Comparison of ENCODE assay signal across 7 cellular contexts in the genomic region with DNA sequence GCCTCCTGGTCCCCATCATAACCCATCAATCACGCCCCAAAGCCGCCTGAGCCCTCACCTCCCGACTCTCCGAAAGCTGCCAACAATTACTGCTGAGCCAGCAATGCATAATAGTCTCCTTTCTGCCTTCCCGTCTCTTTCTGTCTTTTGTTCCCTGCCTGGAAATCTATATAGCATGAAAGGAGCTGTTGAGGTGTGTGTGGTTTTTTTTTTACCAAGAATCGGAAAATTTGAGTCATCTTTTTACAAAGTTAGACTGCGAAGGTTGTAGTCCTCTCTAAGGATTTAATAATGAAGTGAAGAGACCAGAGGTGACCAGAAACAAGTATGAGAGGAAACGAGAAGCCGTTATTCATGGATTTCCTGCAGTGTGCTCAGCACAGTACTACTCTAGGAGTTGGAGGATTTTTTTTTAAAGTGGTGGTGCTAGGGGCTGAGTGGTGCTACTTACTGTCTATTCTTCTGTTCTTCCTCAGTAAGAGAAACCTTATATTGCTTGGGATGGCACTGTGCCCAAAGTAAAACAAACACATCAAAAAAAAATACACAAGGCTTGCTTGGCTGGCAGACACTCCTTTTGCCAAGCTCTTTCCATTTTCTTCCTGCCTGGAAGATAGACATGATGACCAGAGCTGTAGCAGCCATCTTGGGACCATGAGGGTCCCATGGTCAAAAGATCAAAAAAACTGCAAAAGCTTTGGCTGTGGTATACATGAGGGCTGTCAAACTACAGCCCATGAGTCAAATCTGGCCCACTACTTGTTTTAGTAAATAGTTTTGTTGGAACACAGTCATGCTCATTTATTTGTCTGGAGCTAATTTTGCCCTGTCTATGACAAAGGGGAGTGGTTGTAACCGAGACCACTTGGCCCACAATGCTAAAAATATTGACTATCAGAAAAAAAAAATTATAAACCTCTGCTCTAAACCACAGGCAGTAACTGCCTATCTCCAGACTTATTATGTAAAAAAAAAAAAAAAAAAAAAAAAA. TPM values are rescaled to one million over a fixed set of nuclear protein-coding genes. Genes with fewer than 3 reads are reported as not detected.
A peak's percentile ranks its signal among the peaks of the same experiment; 100 is the strongest.
DNase-seq lines count a peak whose midpoint lies in the region; ATAC-seq and TF ChIP-seq lines count a peak whose summit lies in the region.

No MANE protein-coding gene starts in this region.

- no peak overlapping the region for H3K27ac ChIP-seq in PC-3 (ENCODE audit: low read length)
- H3K27ac ChIP-seq in fibroblast of lung (ENCODE audit: insufficient read depth, low read length), result no peak overlapping the region
- peak overlapping the region in 17 of 21 experiments; percentile 1 to 75 (median 57) for H3K27ac ChIP-seq in skin epidermis

- no peaks in the 10 kb centered on the region for H3K9me2 ChIP-seq in PC-3 (replicated peaks; ENCODE audit: low read length)

- intact Hi-C loops in PC-3 (cut with micrococcal nuclease), result no loop called here

- TF ChIP-seq CTCF in PC-3 (conservative IDR thresholded peaks at IDR 0.05; ENCODE audit: low read depth, low read length) (no peak), fibroblast of lung (conservative IDR thresholded peaks at IDR 0.05 in 1 of 2, IDR thresholded peaks at IDR 0.05 in 1 of 2; ENCODE audit: low read depth in 1 of 2, low read length in 2 of 2) (no peak)

- H3K9ac ChIP-seq in PC-3 (ENCODE audit: low read length), result no peak overlapping the region
- H3K9ac ChIP-seq in fibroblast of lung (ENCODE audit: insufficient read depth, low read length), result no peak overlapping the region

- H3K36me3 ChIP-seq in PC-3 (ENCODE audit: low read depth, low read length) (no peaks in the 10 kb centered on the region), fibroblast of lung (ENCODE audit: control insufficient read depth, insufficient read depth, low read length) (no peaks in the 10 kb centered on the region)

- BruUV-seq in PC-3 (replicated peaks; lab: Mats Ljungman, UMichigan), result no TSS peak

- H3F3A ChIP-seq in PC-3 (ENCODE audit: low read length, unreplicated experiment), result no peaks in the 10 kb centered on the region

- peak overlapping the region; percentile 57; the same call in 1 of the 2 replicates for H2AFZ ChIP-seq in PC-3 (ENCODE audit: low read length)
- peak overlapping the region; percentile 70 for H2AFZ ChIP-seq in fibroblast of lung (ENCODE audit: low read length)

- peak; percentile 29 for DNase-seq in PC-3
- peak; percentile 66 to 72 for DNase-seq in fibroblast of lung (ENCODE audit: low read depth in 2 of 2)
- DNase-seq in midbrain (lab: John Stamatoyannopoulos, UW), result no peak

- H3K4me1 ChIP-seq in PC-3 (ENCODE audit: insufficient read depth, low read length) (peaks cover 11% of the 10 kb centered on the region; the same call in 1 of the 2 replicates), fibroblast of lung (ENCODE audit: control insufficient read depth, extremely low read depth, insufficient read depth, low read length) (peaks cover 7% of the 10 kb centered on the region)

- H3K27me3 ChIP-seq in PC-3 (ENCODE audit: low read length), result no peaks in the 10 kb centered on the region
- no peaks in the 10 kb centered on the region for H3K27me3 ChIP-seq in fibroblast of lung (ENCODE audit: control insufficient read depth, insufficient read depth, low read length)

- H3K79me2 ChIP-seq in PC-3 (ENCODE audit: low read length) (no peaks in the 10 kb centered on the region), fibroblast of lung (ENCODE audit: control insufficient read depth, insufficient read depth, low read length) (no peaks in the 10 kb centered on the region)

- peak overlapping the region; percentile 31; the same call in 1 of the 2 replicates for H3K4me3 ChIP-seq in PC-3 (ENCODE audit: low read length)
- peak overlapping the region; percentile 3 to 53 (median 22) for H3K4me3 ChIP-seq in fibroblast of lung (replicated peaks in 1 of 4; ENCODE audit: control extremely low read depth in 1 of 4, insufficient read depth in 1 of 4, low read depth in 3 of 4, low read length in 4 of 4)
- peak overlapping the region in 2 of 7 experiments; percentile 8 to 13 for H3K4me3 ChIP-seq in skin epidermis

- H4K20me1 ChIP-seq in PC-3 (ENCODE audit: low read length), result no peaks in the 10 kb centered on the region
- H4K20me1 ChIP-seq in fibroblast of lung (ENCODE audit: control insufficient read depth, extremely low read depth, insufficient read depth, low read length), result no peaks in the 10 kb centered on the region

- H3K4me2 ChIP-seq in PC-3 (ENCODE audit: low read length) (peak overlapping the region; percentile 60), fibroblast of lung (ENCODE audit: extremely low read depth, insufficient read depth, low read length) (peak overlapping the region; percentile 82)

- CTCF ChIA-PET in PC-3 (lab: Charles Lee), result no interaction called here

- peak; percentile 51 for ATAC-seq in GM21367 (IDR thresholded peaks at IDR 0.05; ENCODE audit: unreplicated experiment)
- ATAC-seq in PC-3, result peak; percentile 57
- ATAC-seq in GM19328 (IDR thresholded peaks at IDR 0.05; ENCODE audit: unreplicated experiment), result no peak
- no peak for ATAC-seq in HG03095 (IDR thresholded peaks at IDR 0.05; ENCODE audit: unreplicated experiment)

- no peaks in the 10 kb centered on the region for H3K9me3 ChIP-seq in PC-3 (ENCODE audit: low read length)
- H3K9me3 ChIP-seq in fibroblast of lung (ENCODE audit: control insufficient read depth, insufficient read depth, low read depth, low read length), result no peaks in the 10 kb centered on the region

- POLR2A ChIA-PET in PC-3 (lab: Charles Lee; ENCODE audit: unreplicated experiment), result interaction anchor here (0.5 to 0.9 kb wide), 2 partner anchors 183 to 1086 kb away, joined by 3 read pairs; no protein-coding TSS in a partner anchor

RNA-seq across cellular contexts. Expression of gene ASB13, which starts 37.3 kb away (rescaled TPM):
- total RNA-seq in PC-3 (2014; rRNA removed), result 5.4 and 6.6 TPM in 2 replicates
- total RNA-seq in fibroblast of lung, result 9.8 and 15.4 TPM in 2 replicates
- polyA plus RNA-seq in fibroblast of lung, result 5.4 and 7.3 TPM in 2 replicates
- polyA plus RNA-seq in fibroblast of lung (2012), result 7.0 and 10.3 TPM in 2 replicates
- 10.6 and 14.1 TPM in 2 replicates for polyA minus RNA-seq in fibroblast of lung (ENCODE audit: low replicate concordance)

RNA-seq across cellular contexts. Expression of gene TASOR2, which starts 55.5 kb away (rescaled TPM):
- total RNA-seq in PC-3 (2014; rRNA removed) (47.3 and 52.9 TPM in 2 replicates), fibroblast of lung (77.9 and 85.3 TPM in 2 replicates)
- 37.0 and 41.1 TPM in 2 replicates for polyA plus RNA-seq in fibroblast of lung
- 17.4 and 21.2 TPM in 2 replicates for polyA plus RNA-seq in fibroblast of lung (2012)
- 8.4 and 14.6 TPM in 2 replicates for polyA minus RNA-seq in fibroblast of lung (ENCODE audit: low replicate concordance)

Comparison
In these comparisons a context has a peak if more than half of its experiments do, and no peak if none do; other contexts are left out.
1. ATAC-seq: peak in GM21367 (single experiment) and PC-3 (single experiment); none in GM19328 (single experiment) and HG03095 (single experiment).
2. H3K27ac ChIP-seq: peak in skin epidermis (17 of 21); none in PC-3 (single experiment) and fibroblast of lung (single experiment).